Comparison of ENCODE assay signal across 1 cellular context in the genomic region with DNA sequence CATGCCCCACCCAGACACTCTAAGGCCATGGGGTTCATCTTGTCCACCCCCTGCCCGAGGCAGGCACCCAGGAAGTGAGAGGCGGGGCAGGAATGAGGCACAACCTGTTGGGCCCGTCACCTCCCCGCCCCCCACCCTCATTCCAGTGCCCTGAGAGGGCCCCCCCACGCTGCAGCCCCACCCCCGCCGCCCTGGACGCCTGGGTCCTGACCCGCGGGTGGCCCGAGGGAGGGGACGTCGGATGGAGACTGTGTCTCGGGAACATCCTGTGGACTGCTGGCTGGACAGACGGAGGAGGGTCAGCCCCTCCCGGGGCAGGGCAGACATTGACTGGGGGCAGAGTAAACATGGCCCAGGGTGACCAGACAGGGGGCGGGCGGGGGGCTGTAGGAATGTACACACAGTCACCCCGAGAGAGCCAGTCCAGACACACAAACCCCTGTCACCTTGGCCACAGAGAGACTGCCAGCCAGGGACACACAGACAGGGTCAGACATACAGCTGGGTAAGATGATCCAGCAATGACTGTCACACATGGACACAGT.
TF ChIP-seq lines count a peak whose summit lies in the region.

No MANE protein-coding gene starts in this region.

TF ChIP-seq in endothelial cell of umbilical vein, 7 proteins besides CTCF, POLR2A, EP300 and RAD21:
- TF ChIP-seq, protein P1, sequence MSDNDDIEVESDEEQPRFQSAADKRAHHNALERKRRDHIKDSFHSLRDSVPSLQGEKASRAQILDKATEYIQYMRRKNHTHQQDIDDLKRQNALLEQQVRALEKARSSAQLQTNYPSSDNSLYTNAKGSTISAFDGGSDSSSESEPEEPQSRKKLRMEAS (IDR thresholded peaks at IDR 0.05; ENCODE audit: insufficient read depth, insufficient read length), result no peak
- no peak for TF ChIP-seq POLR2AphosphoS5 (IDR thresholded peaks at IDR 0.05; ENCODE audit: insufficient read depth, low read depth, low read length)
